In the genomic region with DNA sequence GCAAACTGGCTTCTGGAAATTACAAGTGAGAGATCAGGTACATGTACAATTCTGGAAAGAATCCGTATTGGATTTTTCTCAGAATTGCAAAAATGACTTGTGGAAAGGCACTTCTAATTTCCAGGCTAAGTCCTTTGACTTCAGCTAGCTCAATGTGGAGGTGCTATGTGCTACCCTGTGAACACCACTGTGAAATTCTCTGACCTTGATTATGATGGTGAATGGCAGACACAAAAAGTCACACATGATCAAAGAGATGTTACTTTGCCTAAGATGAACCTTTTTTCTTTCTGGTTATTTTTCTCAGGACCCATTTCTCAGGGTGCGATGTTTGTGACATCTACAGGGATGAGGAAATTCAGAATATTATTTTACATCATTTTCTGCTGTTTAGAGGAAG, we compare ENCODE assay signal across 15 cellular contexts.
DNase-seq lines count a peak whose midpoint lies in the region; ATAC-seq and FAIRE-seq lines count a peak whose summit lies in the region.
"Had no signal": no experiment of that assay in that cellular context is flagged by ENCODE, and none has a peak within 500 bp of the region (broad histone marks: within the 10 kb centered on the region; RNA-seq: fewer than 3 reads in every experiment).

No MANE protein-coding gene starts in this region.

- no peak overlapping the region for H3K27ac Mint-ChIP-seq in activated CD4-positive, alpha-beta T cell treated with anti-CD3 and anti-CD28 coated beads for 36 hours
- H3K27ac Mint-ChIP-seq in activated T-helper 17 cell treated with anti-CD3 and anti-CD28 coated beads, Interleukin-2, amount 50 U/mL, for 72 hours: no peak overlapping the region
- H3K27ac Mint-ChIP-seq: CD4-positive, alpha-beta memory T cell; H9 had no signal

- CTCF ChIA-PET in activated CD4-positive, alpha-beta T cell treated with anti-CD3 and anti-CD28 coated beads for 36 hours (lab: Charles Lee): no interaction called here

- no peaks in the 10 kb centered on the region for H3K36me3 Mint-ChIP-seq in activated CD4-positive, alpha-beta T cell treated with anti-CD3 and anti-CD28 coated beads for 36 hours (ENCODE audit: low read depth)
- no peaks in the 10 kb centered on the region for H3K36me3 Mint-ChIP-seq in activated T-helper 17 cell treated with anti-CD3 and anti-CD28 coated beads, Interleukin-2, amount 50 U/mL, for 72 hours (ENCODE audit: low read depth)
- H3K36me3 Mint-ChIP-seq: CD4-positive, alpha-beta memory T cell had no signal

- peak; percentile 53 for ATAC-seq in activated CD4-positive, alpha-beta T cell treated with anti-CD3 and anti-CD28 coated beads for 36 hours
- peak; percentile 16 for ATAC-seq in activated T-helper 17 cell treated with anti-CD3 and anti-CD28 coated beads, Interleukin-2, amount 50 U/mL, for 72 hours (replicated peaks)
- ATAC-seq in HG02642 (IDR thresholded peaks at IDR 0.05; ENCODE audit: poor library complexity, unreplicated experiment): no peak
- ATAC-seq: A549, GM12878 had no signal

- no peak for FAIRE-seq in GM19239 (lab: Jason Lieb, UNC)
- FAIRE-seq: A549, GM12878, GM18507 had no signal

- no peaks in the 10 kb centered on the region for H3K4me1 Mint-ChIP-seq in activated CD4-positive, alpha-beta T cell treated with anti-CD3 and anti-CD28 coated beads for 36 hours
- no peaks in the 10 kb centered on the region for H3K4me1 Mint-ChIP-seq in activated T-helper 17 cell treated with anti-CD3 and anti-CD28 coated beads, Interleukin-2, amount 50 U/mL, for 72 hours
- H3K4me1 Mint-ChIP-seq: CD4-positive, alpha-beta memory T cell had no signal

- POLR2A ChIA-PET in activated CD4-positive, alpha-beta T cell treated with anti-CD3 and anti-CD28 coated beads for 36 hours (lab: Charles Lee): no interaction called here

- H3K9me3 Mint-ChIP-seq in activated CD4-positive, alpha-beta T cell treated with anti-CD3 and anti-CD28 coated beads for 36 hours (ENCODE audit: low read depth): peaks cover 9% of the 10 kb centered on the region
- peaks cover 15% of the 10 kb centered on the region for H3K9me3 Mint-ChIP-seq in activated T-helper 17 cell treated with anti-CD3 and anti-CD28 coated beads, Interleukin-2, amount 50 U/mL, for 72 hours

- intact Hi-C loops in activated CD4-positive, alpha-beta T cell treated with anti-CD3 and anti-CD28 coated beads for 36 hours (cut with DNase I, micrococcal nuclease): no loop called here

- DNase-seq in activated CD4-positive, alpha-beta T cell treated with anti-CD3 and anti-CD28 coated beads for 36 hours: no peak
- no peak for DNase-seq in activated CD4-positive, alpha-beta T cell treated with anti-CD3 and anti-CD28 coated beads, Interleukin-2, amount 50 U/mL, for 1 hour
- DNase-seq in NAMALWA (ENCODE audit: low spot score): peak; percentile 15
- peak; percentile 9 for DNase-seq in retina
- no peak for DNase-seq in GM19239 (ENCODE audit: insufficient read length, low spot score)
- DNase-seq: BE2C; CD4-positive, alpha-beta memory T cell; DMS79; GOT3; H9 had no signal

- no peak overlapping the region for H3K4me3 Mint-ChIP-seq in activated CD4-positive, alpha-beta T cell treated with anti-CD3 and anti-CD28 coated beads for 36 hours
- no peak overlapping the region for H3K4me3 Mint-ChIP-seq in activated T-helper 17 cell treated with anti-CD3 and anti-CD28 coated beads, Interleukin-2, amount 50 U/mL, for 72 hours
- H3K4me3 Mint-ChIP-seq: CD4-positive, alpha-beta memory T cell; H9 had no signal

- no peaks in the 10 kb centered on the region for H3K27me3 Mint-ChIP-seq in activated CD4-positive, alpha-beta T cell treated with anti-CD3 and anti-CD28 coated beads for 36 hours
- no peaks in the 10 kb centered on the region for H3K27me3 Mint-ChIP-seq in activated T-helper 17 cell treated with anti-CD3 and anti-CD28 coated beads, Interleukin-2, amount 50 U/mL, for 72 hours
- H3K27me3 Mint-ChIP-seq: CD4-positive, alpha-beta memory T cell had no signal

Comparison
In these comparisons a context has a peak if more than half of its experiments do, and no peak if none do; other contexts are left out.
1. DNase-seq: peak in NAMALWA (single experiment) and retina (single experiment); none in activated CD4-positive, alpha-beta T cell treated with anti-CD3 and anti-CD28 coated beads for 36 hours (single experiment), activated CD4-positive, alpha-beta T cell treated with anti-CD3 and anti-CD28 coated beads, Interleukin-2, amount 50 U/mL, for 1 hour (single experiment) and GM19239 (single experiment).